Comparison of ENCODE assay signal across 19 cellular contexts in genomic region chr6:43804550-43805223, GRCh38. TPM values are rescaled to one million over a fixed set of nuclear protein-coding genes. Genes with fewer than 3 reads are reported as not detected.
DNase-seq lines count a peak whose midpoint lies in the region; ATAC-seq and TF ChIP-seq lines count a peak whose summit lies in the region.
"Had no signal": no experiment of that assay in that cellular context is flagged by ENCODE, and none has a peak within 500 bp of the region (broad histone marks: within the 10 kb centered on the region; RNA-seq: fewer than 3 reads in every experiment).

No MANE protein-coding gene starts in this region.

- TF ChIP-seq CTCF in 22Rv1 (IDR thresholded peaks at IDR 0.05): no peak

- no peaks in the 10 kb centered on the region for H3K27me3 ChIP-seq in duodenal mucosa (ENCODE audit: control insufficient read depth in 1 of 2, insufficient read depth in 2 of 2, low read length in 2 of 2)
- no peaks in the 10 kb centered on the region for H3K27me3 ChIP-seq in mucosa of rectum (ENCODE audit: control insufficient read depth in 2 of 2, insufficient read depth in 2 of 2, low read length in 2 of 2)
- H3K27me3 ChIP-seq: gastrocnemius medialis, ovary had no signal

- H3K4me3 ChIP-seq in duodenal mucosa (ENCODE audit: low read depth in 1 of 2, low read length in 2 of 2) (peak overlapping the region in 1 of 2 donors; percentile 59), mucosa of rectum (ENCODE audit: low read length in 2 of 2) (peak overlapping the region in 1 of 2 donors; percentile 37)
- H3K4me3 ChIP-seq: gastrocnemius medialis, ovary had no signal

- H3K36me3 ChIP-seq in duodenal mucosa (ENCODE audit: control insufficient read depth in 1 of 2, insufficient read depth in 2 of 2, low read length in 2 of 2) (no peaks in the 10 kb centered on the region), mucosa of rectum (ENCODE audit: control insufficient read depth in 2 of 2, insufficient read depth in 2 of 2, low read length in 2 of 2) (no peaks in the 10 kb centered on the region)
- H3K36me3 ChIP-seq: gastrocnemius medialis, ovary had no signal

- peak overlapping the region; percentile 88 for H3K27ac ChIP-seq in 22Rv1
- peak overlapping the region; percentile 68 for H3K27ac ChIP-seq in duodenal mucosa (ENCODE audit: low read depth, low read length)
- H3K27ac ChIP-seq in mucosa of rectum (ENCODE audit: low read depth in 2 of 2, low read length in 2 of 2): peak overlapping the region; percentile 84 to 86
- H3K27ac ChIP-seq: ovary had no signal

- H3K4me1 ChIP-seq in duodenal mucosa (ENCODE audit: control insufficient read depth in 1 of 2, insufficient read depth in 2 of 2, low read length in 2 of 2) (peaks cover 52 to 79% of the 10 kb centered on the region in 2 donors), mucosa of rectum (ENCODE audit: control insufficient read depth in 2 of 2, insufficient read depth in 2 of 2, low read length in 2 of 2) (peaks cover 43 to 52% of the 10 kb centered on the region in 2 donors)

- H3K9me3 ChIP-seq in duodenal mucosa (ENCODE audit: control insufficient read depth in 1 of 2, low read length in 2 of 2): no peaks in the 10 kb centered on the region
- no peaks in the 10 kb centered on the region for H3K9me3 ChIP-seq in mucosa of rectum (ENCODE audit: control insufficient read depth in 2 of 2, low read length in 2 of 2)
- H3K9me3 ChIP-seq: gastrocnemius medialis, ovary had no signal

- DNase-seq in HT-29 (ENCODE audit: low spot score): peak; percentile 78
- no peak for DNase-seq in activated CD4-positive, CD25-positive, alpha-beta regulatory T cell (lab: John Stamatoyannopoulos, UW)
- DNase-seq in EL: no peak
- DNase-seq in cerebellar cortex (ENCODE audit: low spot score): no peak
- DNase-seq: activated CD4-positive, alpha-beta T cell treated with anti-CD3 and anti-CD28 coated beads, Interleukin-2, amount 50 U/mL, for 1 hour; activated gamma-delta T cell; DND-41; gastrocnemius medialis; KG1; left cardiac atrium; MV-4-11; naive B cell; NCI-H187 treated with DMSO at 0.1 percent for 48 hours; NCI-H446 treated with DMSO at 0.1 percent for 48 hours; ovary had no signal

- H3K9ac ChIP-seq in duodenal mucosa (ENCODE audit: low read depth in 1 of 2, low read length in 2 of 2) (peak overlapping the region in 1 of 2 donors; percentile 77), mucosa of rectum (ENCODE audit: low read depth in 1 of 2, low read length in 2 of 2) (peak overlapping the region in 1 of 2 donors; percentile 27)

- ATAC-seq in HG02884 (IDR thresholded peaks at IDR 0.05; ENCODE audit: unreplicated experiment): no peak
- ATAC-seq: gastrocnemius medialis had no signal

RNA-seq across cellular contexts. Expression of gene VEGFA, which starts 34.7 kb away (rescaled TPM):
- 154 and 170 TPM in 2 replicates for total RNA-seq in HT-29 (2014; rRNA removed; shearing (Covaris generic))
